In the genomic region with DNA sequence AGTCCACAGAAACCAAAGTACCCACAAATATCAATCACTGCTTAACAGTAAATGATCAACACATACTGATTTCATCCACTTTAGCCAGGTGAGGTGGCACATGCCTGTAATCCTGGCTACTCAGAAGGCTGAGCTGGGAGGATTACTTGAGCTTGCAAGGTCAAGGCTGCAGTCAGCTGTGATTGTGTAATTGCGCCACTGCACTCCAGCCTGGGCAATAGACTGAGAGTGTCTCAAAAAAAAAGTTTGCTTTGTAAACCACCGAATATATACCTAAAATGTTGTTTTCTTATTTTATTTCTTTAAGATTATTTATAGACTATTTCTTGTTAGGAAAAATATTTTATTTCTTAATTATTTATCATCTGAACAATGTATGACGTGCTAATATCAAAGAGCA, we compare ENCODE assay signal across 12 cellular contexts. TPM values are rescaled to one million over a fixed set of nuclear protein-coding genes. Genes with fewer than 3 reads are reported as not detected.
"Had no signal": no experiment of that assay in that cellular context is flagged by ENCODE, and none has a peak within 500 bp of the region (broad histone marks: within the 10 kb centered on the region; RNA-seq: fewer than 3 reads in every experiment).

No MANE protein-coding gene starts in this region.

- DNase-seq: activated CD4-positive, alpha-beta T cell treated with anti-CD3 and anti-CD28 coated beads, Interleukin-2, amount 10 ng/mL, durations not matched to agents 7 days and 5 days; activated CD4-positive, CD25-positive, alpha-beta regulatory T cell; activated CD8-positive, alpha-beta memory T cell treated with anti-CD3 and anti-CD28 coated beads for 24 hours; activated naive CD8-positive, alpha-beta T cell treated with anti-CD3 and anti-CD28 coated beads, Interleukin-2, amount 10 ng/mL, durations not matched to agents 7 days and 5 days; esophagus squamous epithelium; midbrain; naive B cell had no signal

- H3K4me3 ChIP-seq: dorsolateral prefrontal cortex, esophagus squamous epithelium, neural progenitor cell, transverse colon had no signal

- H3K36me3 ChIP-seq: esophagus squamous epithelium, neural progenitor cell, transverse colon had no signal

- H3K4me1 ChIP-seq: esophagus squamous epithelium, neural progenitor cell, transverse colon had no signal

- H3K9me3 ChIP-seq: esophagus squamous epithelium, transverse colon had no signal

- ATAC-seq: stimulated activated effector memory CD8-positive, alpha-beta T cell treated with anti-CD3 and anti-CD28 coated beads, Interleukin-12 subunit alpha, Interleukin-12 subunit beta, amount 100 ng/mL, for 72 hours had no signal

- H3K27ac ChIP-seq: dorsolateral prefrontal cortex, esophagus squamous epithelium, neural progenitor cell, transverse colon had no signal

- H3K27me3 ChIP-seq: dorsolateral prefrontal cortex, esophagus squamous epithelium, neural progenitor cell, transverse colon had no signal

RNA-seq across cellular contexts. Expression of a gene that starts 8.7 kb away (rescaled TPM):
- total RNA-seq: lung microvascular endothelial cell had no signal
